33 cellular contexts compared by ENCODE assay signal in the genomic region with DNA sequence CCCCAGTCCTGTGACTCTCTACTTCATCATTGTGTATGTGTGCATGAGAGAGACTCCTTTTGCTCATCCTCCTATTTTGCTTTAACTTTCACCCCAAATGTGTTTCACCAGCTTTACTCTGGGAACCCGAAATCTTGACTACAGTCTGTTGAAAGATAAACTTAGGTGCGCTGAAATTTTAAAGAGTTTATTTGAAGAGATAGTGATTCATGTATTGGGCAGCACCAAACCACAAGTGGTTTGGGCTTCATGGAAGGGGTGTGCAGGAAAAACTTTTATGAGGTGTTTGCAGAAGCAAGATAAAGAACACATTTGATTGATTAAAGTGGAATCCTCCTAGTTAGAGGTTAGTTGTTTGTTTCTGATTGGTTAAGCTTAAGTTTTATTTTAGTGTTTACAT.
"Had no signal": no experiment of that assay in that cellular context is flagged by ENCODE, and none has a peak within 500 bp of the region (broad histone marks: within the 10 kb centered on the region; RNA-seq: fewer than 3 reads in every experiment).

No MANE protein-coding gene starts in this region.

- H3K9me3 ChIP-seq: adrenal gland, body of pancreas, breast epithelium had no signal

- H3K27ac Mint-ChIP-seq: activated B cell treated with CpG ODN at 0.5 μM for 24 hours; activated CD4-positive, alpha-beta memory T cell treated with anti-CD3 and anti-CD28 coated beads for 36 hours; activated CD4-positive, alpha-beta T cell treated with anti-CD3 and anti-CD28 coated beads, Interleukin-2, amount 10 ng/mL, durations not matched to agents 24 days and 14 days; activated CD8-positive, alpha-beta T cell treated with anti-CD3 and anti-CD28 coated beads for 36 hours; activated naive CD4-positive, alpha-beta T cell treated with anti-CD3 and anti-CD28 coated beads for 36 hours; activated naive CD4-positive, alpha-beta T cell treated with anti-CD3 and anti-CD28 coated beads, Interleukin-2, amount 50 U/mL, for 72 hours; activated naive CD8-positive, alpha-beta T cell treated with anti-CD3 and anti-CD28 coated beads for 36 hours; activated T-cell treated with anti-CD3 and anti-CD28 coated beads, Interleukin-2, amount 50 U/mL, for 72 hours; activated T-helper 1 cell treated with anti-CD3 and anti-CD28 coated beads, Interleukin-12 subunit alpha, Interleukin-12 subunit beta, Interleukin-2, Interleukin-4 antibody, amounts not matched to agents 30 ng/mL and 10 ng/mL and 1 ng/mL, durations not matched to agents 14 hours and 24 hours and 36 hours; activated T-helper 17 cell treated with anti-CD3 and anti-CD28 coated beads, Interleukin-2, amount 50 U/mL, for 72 hours; T-helper 2 cell treated with Interferon-gamma antibody and Interleukin-4, amounts not matched to agents 5 μg/mL and 100 μg/mL, for 36 hours had no signal

- H3K27ac ChIP-seq: adrenal gland, body of pancreas, brain microvascular endothelial cell, breast epithelium, VCaP had no signal

- H3K4me1 ChIP-seq: adrenal gland, body of pancreas, breast epithelium had no signal

- H3K4me3 Mint-ChIP-seq: activated B cell treated with CpG ODN at 0.5 μM for 24 hours; activated CD4-positive, alpha-beta memory T cell treated with anti-CD3 and anti-CD28 coated beads for 36 hours; activated CD4-positive, alpha-beta T cell treated with anti-CD3 and anti-CD28 coated beads, Interleukin-2, amount 10 ng/mL, durations not matched to agents 24 days and 14 days; activated CD8-positive, alpha-beta T cell treated with anti-CD3 and anti-CD28 coated beads for 36 hours; activated naive CD4-positive, alpha-beta T cell treated with anti-CD3 and anti-CD28 coated beads for 36 hours; activated naive CD8-positive, alpha-beta T cell treated with anti-CD3 and anti-CD28 coated beads for 36 hours; activated T-cell treated with anti-CD3 and anti-CD28 coated beads, Interleukin-2, amount 50 U/mL, for 4 hours; activated T-cell treated with anti-CD3 and anti-CD28 coated beads, Interleukin-2, amount 50 U/mL, for 72 hours; activated T-helper 1 cell treated with anti-CD3 and anti-CD28 coated beads, Interleukin-12 subunit alpha, Interleukin-12 subunit beta, Interleukin-2, Interleukin-4 antibody, amounts not matched to agents 30 ng/mL and 10 ng/mL and 1 ng/mL, durations not matched to agents 14 hours and 24 hours and 36 hours; activated T-helper 17 cell treated with anti-CD3 and anti-CD28 coated beads, Interleukin-2, amount 50 U/mL, for 72 hours; T-helper 2 cell treated with Interferon-gamma antibody and Interleukin-4, amounts not matched to agents 5 μg/mL and 100 μg/mL, for 36 hours had no signal

- H3K27me3 Mint-ChIP-seq: activated naive CD8-positive, alpha-beta T cell treated with anti-CD3 and anti-CD28 coated beads for 36 hours had no signal

- H3K9me3 Mint-ChIP-seq: activated B cell treated with CpG ODN at 0.5 μM for 24 hours; activated CD4-positive, alpha-beta memory T cell treated with anti-CD3 and anti-CD28 coated beads for 36 hours; activated CD8-positive, alpha-beta T cell treated with anti-CD3 and anti-CD28 coated beads for 36 hours; activated naive CD4-positive, alpha-beta T cell treated with anti-CD3 and anti-CD28 coated beads for 36 hours; activated naive CD4-positive, alpha-beta T cell treated with anti-CD3 and anti-CD28 coated beads, Interleukin-2, amount 50 U/mL, for 72 hours; activated naive CD8-positive, alpha-beta T cell treated with anti-CD3 and anti-CD28 coated beads for 36 hours; activated T-cell treated with anti-CD3 and anti-CD28 coated beads, Interleukin-2, amount 50 U/mL, for 4 hours; activated T-helper 1 cell treated with anti-CD3 and anti-CD28 coated beads, Interleukin-12 subunit alpha, Interleukin-12 subunit beta, Interleukin-2, Interleukin-4 antibody, amounts not matched to agents 30 ng/mL and 10 ng/mL and 1 ng/mL, durations not matched to agents 14 hours and 24 hours and 36 hours; activated T-helper 17 cell treated with anti-CD3 and anti-CD28 coated beads, Interleukin-2, amount 50 U/mL, for 72 hours; T-helper 2 cell treated with Interferon-gamma antibody and Interleukin-4, amounts not matched to agents 5 μg/mL and 100 μg/mL, for 36 hours had no signal

- H3K36me3 Mint-ChIP-seq: activated CD4-positive, alpha-beta memory T cell treated with anti-CD3 and anti-CD28 coated beads for 36 hours; activated naive CD4-positive, alpha-beta T cell treated with anti-CD3 and anti-CD28 coated beads, Interleukin-2, amount 50 U/mL, for 72 hours; activated naive CD8-positive, alpha-beta T cell treated with anti-CD3 and anti-CD28 coated beads for 36 hours had no signal

- ATAC-seq: activated CD8-positive, alpha-beta T cell treated with anti-CD3 and anti-CD28 coated beads for 36 hours; activated naive CD4-positive, alpha-beta T cell treated with anti-CD3 and anti-CD28 coated beads, Interleukin-2, amount 50 U/mL, for 72 hours; activated T-cell treated with anti-CD3 and anti-CD28 coated beads, Interleukin-2, amount 50 U/mL, for 4 hours; activated T-cell treated with anti-CD3 and anti-CD28 coated beads, Interleukin-2, amount 50 U/mL, for 72 hours; activated T-helper 17 cell treated with anti-CD3 and anti-CD28 coated beads, Interleukin-2, amount 50 U/mL, for 72 hours; body of pancreas had no signal

- H3K4me3 ChIP-seq: adrenal gland, body of pancreas, breast epithelium had no signal

- H3K4me1 Mint-ChIP-seq: activated B cell treated with CpG ODN at 0.5 μM for 24 hours; activated CD4-positive, alpha-beta T cell treated with anti-CD3 and anti-CD28 coated beads, Interleukin-2, amount 10 ng/mL, durations not matched to agents 24 days and 14 days; activated naive CD8-positive, alpha-beta T cell treated with anti-CD3 and anti-CD28 coated beads for 36 hours; activated T-helper 17 cell treated with anti-CD3 and anti-CD28 coated beads, Interleukin-2, amount 50 U/mL, for 72 hours had no signal

- DNase-seq: activated B cell treated with CpG ODN at 0.5 μM for 24 hours; activated CD4-positive, alpha-beta memory T cell treated with anti-CD3 and anti-CD28 coated beads for 36 hours; activated CD4-positive, alpha-beta T cell treated with anti-CD3 and anti-CD28 coated beads for 4 hours; activated CD4-positive, alpha-beta T cell treated with anti-CD3 and anti-CD28 coated beads, Interleukin-2, amount 10 ng/mL, durations not matched to agents 24 days and 14 days; activated CD4-positive, alpha-beta T cell treated with anti-CD3 and anti-CD28 coated beads, Interleukin-2, amount 50 U/mL, for 1 hour; activated CD4-positive, alpha-beta T cell treated with anti-CD3 and anti-CD28 coated beads, Interleukin-2, amount 50 U/mL, for 4 hours; activated CD4-positive, CD25-positive, alpha-beta regulatory T cell treated with anti-CD3 and anti-CD28 coated beads, Interleukin-2, amount 50 U/mL, for 72 hours; activated CD8-positive, alpha-beta memory T cell treated with anti-CD3 and anti-CD28 coated beads, Interleukin-2, amount 50 U/mL, for 4 hours; activated CD8-positive, alpha-beta T cell treated with anti-CD3 and anti-CD28 coated beads for 36 hours; activated effector memory CD4-positive, alpha-beta T cell treated with anti-CD3 and anti-CD28 coated beads, Interleukin-2, amount 50 U/mL, for 16 hours; activated gamma-delta T cell treated with Interleukin-2 at 50 U/mL for 16 hours; activated naive CD4-positive, alpha-beta T cell; activated naive CD4-positive, alpha-beta T cell treated with anti-CD3 and anti-CD28 coated beads for 36 hours; activated naive CD4-positive, alpha-beta T cell treated with anti-CD3 and anti-CD28 coated beads, Interleukin-2, amount 50 U/mL, for 16 hours; activated naive CD8-positive, alpha-beta T cell treated with anti-CD3 and anti-CD28 coated beads for 36 hours; activated T-cell treated with anti-CD3 and anti-CD28 coated beads for 4 hours; activated T-cell treated with anti-CD3 and anti-CD28 coated beads, Interleukin-2, amount 50 U/mL, for 1 hour; activated T-cell treated with anti-CD3 and anti-CD28 coated beads, Interleukin-2, amount 50 U/mL, for 4 hours; activated T-cell treated with anti-CD3 and anti-CD28 coated beads, Interleukin-2, amount 50 U/mL, for 72 hours; adrenal gland; amniotic stem cell; aorta; body of pancreas; brain microvascular endothelial cell; central memory CD4-positive, alpha-beta T cell; T-helper 2 cell; T-helper 9 cell had no signal

- H3K27me3 ChIP-seq: adrenal gland, body of pancreas, brain microvascular endothelial cell, breast epithelium had no signal

- H3K36me3 ChIP-seq: adrenal gland, brain microvascular endothelial cell, breast epithelium had no signal
